Comparison of ENCODE assay signal across 21 cellular contexts in the genomic region with DNA sequence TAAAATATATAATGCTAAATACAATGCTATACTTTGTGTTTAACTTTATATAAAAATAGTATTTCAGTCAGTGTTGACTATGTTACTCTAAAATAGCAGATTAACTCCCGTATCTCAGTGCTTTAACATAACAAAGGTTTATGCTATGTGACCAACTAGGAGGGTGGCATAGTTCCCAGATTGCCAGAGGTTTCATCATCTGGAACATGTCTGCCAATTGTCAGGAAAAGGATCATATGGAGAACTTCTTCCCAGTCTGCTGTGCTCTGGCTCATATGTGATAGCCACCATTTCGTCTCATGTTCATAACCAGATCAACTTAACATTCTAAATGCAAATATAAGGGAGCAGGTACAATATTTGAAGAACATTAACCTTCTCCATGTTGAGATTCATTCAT.
A peak's percentile ranks its signal among the peaks of the same experiment; 100 is the strongest.
DNase-seq lines count a peak whose midpoint lies in the region; ATAC-seq and TF ChIP-seq lines count a peak whose summit lies in the region.
"Had no signal": no experiment of that assay in that cellular context is flagged by ENCODE, and none has a peak within 500 bp of the region (broad histone marks: within the 10 kb centered on the region; RNA-seq: fewer than 3 reads in every experiment).

No MANE protein-coding gene starts in this region.

- H3K36me3 ChIP-seq in A673 (ENCODE audit: insufficient read depth, low read length, poor library complexity, severe bottlenecking) (no peaks in the 10 kb centered on the region), HCT116 (ENCODE audit: control insufficient read depth in 1 of 2, insufficient read depth in 2 of 2, low read length in 2 of 2) (no peaks in the 10 kb centered on the region), adipocyte (ENCODE audit: control insufficient read depth, insufficient read depth, low read length, severe bottlenecking) (no peaks in the 10 kb centered on the region), upper lobe of left lung (no peaks in the 10 kb centered on the region)
- H3K36me3 ChIP-seq: Peyer's patch had no signal

- BruUV-seq in A673 (replicated peaks; lab: Mats Ljungman, UMichigan) = no TSS peak
- no TSS peak for BruUV-seq in HCT116 (replicated peaks; lab: Mats Ljungman, UMichigan)

- H3K4me1 ChIP-seq in A673 (ENCODE audit: insufficient read depth, low read length, poor library complexity, severe bottlenecking) = no peaks in the 10 kb centered on the region
- no peaks in the 10 kb centered on the region for H3K4me1 ChIP-seq in HCT116 (ENCODE audit: control insufficient read depth in 1 of 2, insufficient read depth in 2 of 2, low read length in 2 of 2)
- no peaks in the 10 kb centered on the region for H3K4me1 ChIP-seq in adipocyte (ENCODE audit: control insufficient read depth, insufficient read depth, low read length)
- no peaks in the 10 kb centered on the region for H3K4me1 ChIP-seq in upper lobe of left lung
- H3K4me1 ChIP-seq: Peyer's patch had no signal

- no peak for TF ChIP-seq EP300 in upper lobe of left lung (IDR thresholded peaks at IDR 0.05)

- RAD21 ChIA-PET in HCT116 (lab: Charles Lee; ENCODE audit: low non-redundant PET in 1 of 2, low total read pairs in 2 of 2, uncharacterized antibody in 2 of 2, unreplicated experiment in 2 of 2) = no interaction called here

- POLR2A ChIA-PET in A673 (lab: Charles Lee; ENCODE audit: low non-redundant PET) (no interaction called here), HCT116 (lab: Charles Lee) (no interaction called here)

- no peak for TF ChIP-seq POLR2A in HCT116 (IDR thresholded peaks at IDR 0.05; ENCODE audit: borderline replicate concordance, extremely low read depth, insufficient read depth, insufficient read length)
- no peak for TF ChIP-seq POLR2A in upper lobe of left lung (IDR thresholded peaks at IDR 0.05)

- WGBS in upper lobe of left lung, 2 donors = 69 to 88% methylated on average over 2 of the region's 2 CpGs

- H3K9ac ChIP-seq in HCT116 (ENCODE audit: low read length) (no peak overlapping the region), adipocyte (ENCODE audit: low read length) (no peak overlapping the region)
- H3K9ac ChIP-seq: SK-N-SH had no signal

- H2AFZ ChIP-seq in HCT116 (ENCODE audit: low read depth, low read length, poor library complexity, severe bottlenecking) = no peak overlapping the region

- no peak overlapping the region for H3K27ac ChIP-seq in A673 (ENCODE audit: low read depth, low read length, poor library complexity, severe bottlenecking)
- no peak overlapping the region for H3K27ac ChIP-seq in HCT116 (ENCODE audit: low read depth, low read length)
- H3K27ac ChIP-seq in upper lobe of left lung = no peak overlapping the region
- H3K27ac ChIP-seq: Peyer's patch had no signal

- peak; percentile 7 for DNase-seq in A673 (ENCODE audit: low spot score)
- DNase-seq in HCT116 (ENCODE audit: low read depth, low spot score) = no peak
- peak; percentile 40 for DNase-seq in adipocyte (ENCODE audit: low read depth)
- DNase-seq in fibroblast of the conjunctiva (ENCODE audit: low read depth) = peak; percentile 9
- DNase-seq in upper lobe of left lung = no peak
- DNase-seq in hippocampal formation (lab: John Stamatoyannopoulos, UW) = no peak
- DNase-seq in Ammon's horn (ENCODE audit: low spot score) = no peak
- DNase-seq: AML-193; C1 segment of cervical spinal cord; CD4-positive, alpha-beta memory T cell; COR-L47; DMS53; GOT3; KBM-7; MM.1S; NCI-H2029; NCI-H526 treated with DMSO at 0.1 percent for 48 hours; Peyer's patch; SIG-M5; SK-N-SH; SW 1271 had no signal

- no peaks in the 10 kb centered on the region for H3K79me2 ChIP-seq in HCT116 (ENCODE audit: insufficient read depth, low read length)

- CTCF ChIA-PET in A673 (lab: Charles Lee) = no interaction called here
- CTCF ChIA-PET in HCT116 (lab: Charles Lee) = no interaction called here

- H4K20me1 ChIP-seq in HCT116 (ENCODE audit: insufficient read depth) = no peaks in the 10 kb centered on the region; the same call in 1 of the 2 replicates

- H3K4me3 ChIP-seq in A673 (ENCODE audit: low read depth, low read length, poor library complexity, severe bottlenecking) (no peak overlapping the region), HCT116 (replicated peaks in 1 of 2; ENCODE audit: low read depth in 1 of 2, low read length in 2 of 2) (no peak overlapping the region), adipocyte (ENCODE audit: low read length) (no peak overlapping the region), upper lobe of left lung (no peak overlapping the region)
- H3K4me3 ChIP-seq: Peyer's patch had no signal

- H3K9me3 ChIP-seq in A673 (ENCODE audit: low read depth, low read length, poor library complexity, severe bottlenecking) (peaks cover 5% of the 10 kb centered on the region), HCT116 (ENCODE audit: control insufficient read depth in 1 of 2, insufficient read depth in 1 of 2, low read depth in 1 of 2, low read length in 2 of 2) (peaks cover 0 to 3% of the 10 kb centered on the region in 2 experiments; a peak in 1 of 4 replicates), adipocyte (ENCODE audit: control insufficient read depth, low read length) (peaks cover 17% of the 10 kb centered on the region), upper lobe of left lung (no peaks in the 10 kb centered on the region)
- H3K9me3 ChIP-seq: Peyer's patch had no signal

- TF ChIP-seq CTCF in A673 (conservative IDR thresholded peaks at IDR 0.05; ENCODE audit: low read depth, low read length) (no peak), HCT116 (IDR thresholded peaks at IDR 0.05 in 2 of 3, conservative IDR thresholded peaks at IDR 0.05 in 1 of 3; ENCODE audit: borderline replicate concordance in 1 of 3, insufficient read depth in 1 of 3, low read depth in 2 of 3, low read length in 2 of 3) (no peak), upper lobe of left lung (IDR thresholded peaks at IDR 0.05) (no peak)

- no peaks in the 10 kb centered on the region for H3K9me2 ChIP-seq in HCT116 (ENCODE audit: insufficient read depth)
- H3K9me2 ChIP-seq: SK-N-SH had no signal

- H3K27me3 ChIP-seq in A673 (replicated peaks; ENCODE audit: insufficient read depth, low read depth, low read length, poor library complexity) (no peaks in the 10 kb centered on the region), HCT116 (ENCODE audit: insufficient read depth, low read length) (no peaks in the 10 kb centered on the region), adipocyte (replicated peaks; ENCODE audit: control insufficient read depth, insufficient read depth, low read length) (no peaks in the 10 kb centered on the region), upper lobe of left lung (no peaks in the 10 kb centered on the region)
- H3K27me3 ChIP-seq: Peyer's patch had no signal

- no peak for ATAC-seq in HCT116
- ATAC-seq in upper lobe of left lung (ENCODE audit: low FRiP score in 2 of 2) = no peak

- TF ChIP-seq RAD21 in HCT116 (IDR thresholded peaks at IDR 0.05; ENCODE audit: low read depth) = no peak

- no peak overlapping the region for H3K4me2 ChIP-seq in HCT116 (ENCODE audit: low read length)
- H3K4me2 ChIP-seq: SK-N-SH had no signal

- intact Hi-C loops in A673 (cut with micrococcal nuclease; ENCODE audit: unreplicated experiment) = no loop called here
- intact Hi-C loops in HCT116 (cut with micrococcal nuclease) = no loop called here

TF ChIP-seq in HCT116, 20 proteins besides CTCF, POLR2A, EP300 and RAD21:
- TF ChIP-seq FOSL1 (IDR thresholded peaks at IDR 0.05; ENCODE audit: low read depth) = no peak
- TF ChIP-seq, protein P1, sequence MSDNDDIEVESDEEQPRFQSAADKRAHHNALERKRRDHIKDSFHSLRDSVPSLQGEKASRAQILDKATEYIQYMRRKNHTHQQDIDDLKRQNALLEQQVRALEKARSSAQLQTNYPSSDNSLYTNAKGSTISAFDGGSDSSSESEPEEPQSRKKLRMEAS (IDR thresholded peaks at IDR 0.05) = no peak
- TF ChIP-seq CEBPB (IDR thresholded peaks at IDR 0.05; ENCODE audit: low read depth) = peak; percentile 58; the same call in 1 of the 2 replicates

Comparison
In these comparisons a context has a peak if more than half of its experiments do, and no peak if none do; other contexts are left out.
1. DNase-seq: peak in A673 (single experiment), adipocyte (single experiment) and fibroblast of the conjunctiva (single experiment); none in HCT116 (single experiment), upper lobe of left lung (0 of 2), hippocampal formation (0 of 2) and Ammon's horn (single experiment).